In the genomic region with DNA sequence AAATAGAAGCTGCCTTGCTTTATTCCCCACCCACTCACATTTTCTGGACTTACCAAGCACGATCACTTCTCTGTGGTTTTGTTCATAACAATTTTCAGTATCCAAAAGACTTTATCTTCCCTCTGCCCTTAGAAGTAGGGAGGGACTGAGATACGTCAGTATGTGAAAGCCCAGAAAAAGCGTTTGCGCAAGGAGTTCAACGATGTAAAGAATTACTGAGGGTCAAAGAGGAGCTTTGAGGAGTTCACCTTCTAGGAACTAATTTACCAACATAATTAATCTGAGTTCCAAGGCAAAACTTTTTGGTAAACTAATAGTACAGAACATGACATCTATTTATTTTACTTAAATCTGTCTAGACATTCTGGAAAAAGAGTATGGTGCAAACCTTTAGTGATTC, we compare ENCODE assay signal across 7 cellular contexts.
"Had no signal": no experiment of that assay in that cellular context is flagged by ENCODE, and none has a peak within 500 bp of the region (broad histone marks: within the 10 kb centered on the region; RNA-seq: fewer than 3 reads in every experiment).

No MANE protein-coding gene starts in this region.

- H3K4me3 ChIP-seq: GM23338 had no signal

- H3K4me2 ChIP-seq: GM23338 had no signal

- FAIRE-seq: H1, H54, HTR-8/SVneo had no signal

- ATAC-seq: GM23338 had no signal

- H2AFZ ChIP-seq: GM23338 had no signal

- DNase-seq: H9, HCEC 1CT, KBM-7 had no signal
